In the genomic region with DNA sequence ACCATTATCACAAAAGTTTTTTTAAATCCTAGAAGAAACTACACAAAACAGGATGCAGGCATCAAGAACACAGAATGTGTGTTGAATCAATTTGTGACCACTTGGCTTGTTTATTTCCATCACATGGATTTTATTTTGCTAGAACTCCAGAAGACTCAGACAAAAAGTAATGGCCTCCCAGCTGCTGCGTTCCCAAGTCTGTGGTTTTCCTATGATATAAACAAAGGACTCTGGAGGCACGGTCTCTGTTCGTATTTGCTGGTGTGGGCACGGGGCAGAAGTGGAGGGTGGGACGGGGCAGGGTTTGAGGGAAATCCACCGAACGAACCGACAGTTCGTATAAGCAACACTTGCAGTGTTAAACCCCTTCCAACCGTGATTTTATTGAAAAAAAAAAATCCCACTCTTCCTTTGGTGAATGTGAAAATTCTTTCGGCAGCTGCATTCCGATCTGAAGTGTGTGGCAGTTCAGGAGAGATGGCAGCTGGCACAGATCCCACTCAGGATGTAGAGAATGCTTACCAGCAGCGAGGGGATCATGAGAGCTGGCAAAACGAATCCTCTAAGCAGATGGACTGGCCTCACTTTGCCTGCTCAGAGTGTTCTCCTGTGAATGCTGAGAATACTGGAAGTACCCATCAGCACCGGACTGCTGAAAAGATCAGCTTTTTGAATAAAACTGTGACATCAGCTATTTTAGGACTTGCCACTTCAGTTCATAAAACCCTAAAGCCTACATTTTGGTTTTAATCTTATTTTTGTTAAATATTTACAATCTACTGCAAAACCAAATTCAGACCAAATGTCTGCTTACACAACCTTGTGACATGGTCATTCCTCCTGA, we compare ENCODE assay signal across 13 cellular contexts.
DNase-seq lines count a peak whose midpoint lies in the region; ATAC-seq and TF ChIP-seq lines count a peak whose summit lies in the region.
"Had no signal": no experiment of that assay in that cellular context is flagged by ENCODE, and none has a peak within 500 bp of the region (broad histone marks: within the 10 kb centered on the region; RNA-seq: fewer than 3 reads in every experiment).

No MANE protein-coding gene starts in this region.

- H3K4me1 Mint-ChIP-seq in activated naive CD4-positive, alpha-beta T cell treated with anti-CD3 and anti-CD28 coated beads, Interleukin-2, amount 10 ng/mL, durations not matched to agents 7 days and 5 days: peaks cover 8% of the 10 kb centered on the region
- H3K4me1 Mint-ChIP-seq in activated naive CD4-positive, alpha-beta T cell treated with anti-CD3 and anti-CD28 coated beads for 36 hours (ENCODE audit: low read depth): no peaks in the 10 kb centered on the region
- H3K4me1 Mint-ChIP-seq: memory B cell had no signal

- DNase-seq in activated naive CD4-positive, alpha-beta T cell treated with anti-CD3 and anti-CD28 coated beads, Interleukin-2, amount 10 ng/mL, durations not matched to agents 7 days and 5 days: no peak
- no peak for DNase-seq in activated naive CD4-positive, alpha-beta T cell treated with anti-CD3 and anti-CD28 coated beads for 36 hours
- DNase-seq in amniotic epithelial cell (ENCODE audit: low read depth): peak; percentile 82
- DNase-seq in left lung: no peak
- no peak for DNase-seq in superior temporal gyrus (ENCODE audit: extremely low spot score)
- DNase-seq in OCI-M2 (lab: John Stamatoyannopoulos, UW; ENCODE audit: unreplicated experiment): no peak
- DNase-seq in NCI-H2081 (lab: John Stamatoyannopoulos, UW): no peak
- DNase-seq in activated CD8-positive, alpha-beta memory T cell treated with anti-CD3 and anti-CD28 coated beads for 24 hours: no peak
- DNase-seq: KBM-7, T-helper 9 cell had no signal

- H3K9me3 ChIP-seq in left lung: no peaks in the 10 kb centered on the region
- H3K9me3 ChIP-seq: breast epithelium had no signal

- no peaks in the 10 kb centered on the region for H3K9me3 Mint-ChIP-seq in activated naive CD4-positive, alpha-beta T cell treated with anti-CD3 and anti-CD28 coated beads, Interleukin-2, amount 10 ng/mL, durations not matched to agents 7 days and 5 days
- no peaks in the 10 kb centered on the region for H3K9me3 Mint-ChIP-seq in activated naive CD4-positive, alpha-beta T cell treated with anti-CD3 and anti-CD28 coated beads for 36 hours
- H3K9me3 Mint-ChIP-seq: memory B cell; stimulated activated naive CD8-positive, alpha-beta T cell treated with anti-CD3 and anti-CD28 coated beads, Interleukin-15, Interleukin-2, amounts not matched to agents 100 ng/mL and 50 ng/mL, for 24 hours had no signal

- CTCF ChIA-PET in activated naive CD4-positive, alpha-beta T cell treated with anti-CD3 and anti-CD28 coated beads, Interleukin-2, amount 10 ng/mL, durations not matched to agents 7 days and 5 days (lab: Charles Lee): no interaction called here
- CTCF ChIA-PET in activated naive CD4-positive, alpha-beta T cell treated with anti-CD3 and anti-CD28 coated beads for 36 hours (lab: Charles Lee): no interaction called here

- no peak overlapping the region for H3K27ac ChIP-seq in left lung
- H3K27ac ChIP-seq: breast epithelium had no signal

- peaks cover 0 to 31% of the 10 kb centered on the region in 2 donors for H3K36me3 ChIP-seq in left lung
- H3K36me3 ChIP-seq: breast epithelium had no signal

- no peaks in the 10 kb centered on the region for H3K27me3 ChIP-seq in left lung
- H3K27me3 ChIP-seq: breast epithelium had no signal

- intact Hi-C loops in activated naive CD4-positive, alpha-beta T cell treated with anti-CD3 and anti-CD28 coated beads for 36 hours (cut with micrococcal nuclease): no loop called here
- intact Hi-C loops in left lung (cut with DNase I): no loop called here

- no peak overlapping the region for H3K4me3 ChIP-seq in left lung
- H3K4me3 ChIP-seq: breast epithelium had no signal

- peak overlapping the region; percentile 11 for H3K27ac Mint-ChIP-seq in activated naive CD4-positive, alpha-beta T cell treated with anti-CD3 and anti-CD28 coated beads, Interleukin-2, amount 10 ng/mL, durations not matched to agents 7 days and 5 days
- H3K27ac Mint-ChIP-seq in activated naive CD4-positive, alpha-beta T cell treated with anti-CD3 and anti-CD28 coated beads for 36 hours: no peak overlapping the region
- H3K27ac Mint-ChIP-seq: memory B cell; stimulated activated naive CD8-positive, alpha-beta T cell treated with anti-CD3 and anti-CD28 coated beads, Interleukin-15, Interleukin-2, amounts not matched to agents 100 ng/mL and 50 ng/mL, for 24 hours had no signal

- H3K27me3 Mint-ChIP-seq in activated naive CD4-positive, alpha-beta T cell treated with anti-CD3 and anti-CD28 coated beads, Interleukin-2, amount 10 ng/mL, durations not matched to agents 7 days and 5 days: no peaks in the 10 kb centered on the region
- no peaks in the 10 kb centered on the region for H3K27me3 Mint-ChIP-seq in activated naive CD4-positive, alpha-beta T cell treated with anti-CD3 and anti-CD28 coated beads for 36 hours (ENCODE audit: low read depth)
- H3K27me3 Mint-ChIP-seq: memory B cell; stimulated activated naive CD8-positive, alpha-beta T cell treated with anti-CD3 and anti-CD28 coated beads, Interleukin-15, Interleukin-2, amounts not matched to agents 100 ng/mL and 50 ng/mL, for 24 hours had no signal

- H3K36me3 Mint-ChIP-seq in activated naive CD4-positive, alpha-beta T cell treated with anti-CD3 and anti-CD28 coated beads, Interleukin-2, amount 10 ng/mL, durations not matched to agents 7 days and 5 days: peaks cover 38% of the 10 kb centered on the region
- H3K36me3 Mint-ChIP-seq in activated naive CD4-positive, alpha-beta T cell treated with anti-CD3 and anti-CD28 coated beads for 36 hours (ENCODE audit: low read depth): peaks cover 21% of the 10 kb centered on the region

- peaks cover 4 to 6% of the 10 kb centered on the region in 2 donors for H3K4me1 ChIP-seq in left lung
- H3K4me1 ChIP-seq: breast epithelium had no signal

- no peak for TF ChIP-seq CTCF in left lung (IDR thresholded peaks at IDR 0.05)

- ATAC-seq in left lung: peak; percentile 67

- no peak overlapping the region for H3K4me3 Mint-ChIP-seq in activated naive CD4-positive, alpha-beta T cell treated with anti-CD3 and anti-CD28 coated beads, Interleukin-2, amount 10 ng/mL, durations not matched to agents 7 days and 5 days
- no peak overlapping the region for H3K4me3 Mint-ChIP-seq in activated naive CD4-positive, alpha-beta T cell treated with anti-CD3 and anti-CD28 coated beads for 36 hours
- H3K4me3 Mint-ChIP-seq: memory B cell; stimulated activated naive CD8-positive, alpha-beta T cell treated with anti-CD3 and anti-CD28 coated beads, Interleukin-15, Interleukin-2, amounts not matched to agents 100 ng/mL and 50 ng/mL, for 24 hours had no signal
